Comparison of ENCODE assay signal across 10 cellular contexts in the genomic region with DNA sequence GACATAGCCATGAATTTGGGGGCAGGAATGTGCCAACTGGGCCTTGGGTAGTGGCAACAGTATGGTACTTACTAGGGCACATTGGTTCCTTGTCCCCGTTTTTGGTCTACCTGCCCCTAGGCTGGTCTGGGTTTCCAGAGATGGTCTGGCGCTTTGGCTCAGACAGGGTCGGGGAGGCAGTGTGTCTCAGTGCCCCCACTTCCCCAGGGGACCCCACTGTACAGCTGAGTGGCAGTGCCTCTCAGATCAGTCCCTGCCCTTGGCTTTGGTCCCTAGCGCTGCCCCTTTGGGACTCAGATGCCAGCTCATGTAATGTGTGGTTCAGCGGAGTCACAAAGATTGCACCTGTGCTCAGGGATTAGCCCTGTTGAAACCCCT. TPM values are rescaled to one million over a fixed set of nuclear protein-coding genes. Genes with fewer than 3 reads are reported as not detected.
DNase-seq lines count a peak whose midpoint lies in the region; TF ChIP-seq lines count a peak whose summit lies in the region.
"Had no signal": no experiment of that assay in that cellular context is flagged by ENCODE, and none has a peak within 500 bp of the region (broad histone marks: within the 10 kb centered on the region; RNA-seq: fewer than 3 reads in every experiment).

No MANE protein-coding gene starts in this region.

- no peak overlapping the region for H3K4me3 ChIP-seq in NT2/D1 (ENCODE audit: insufficient read length, low read depth)
- no peak overlapping the region for H3K4me3 ChIP-seq in hepatocyte
- H3K4me3 ChIP-seq in PC-9, result no peak overlapping the region

- H3K36me3 ChIP-seq in NT2/D1 (ENCODE audit: insufficient read depth, insufficient read length, low read length) (peaks cover 72% of the 10 kb centered on the region), hepatocyte (replicated peaks; ENCODE audit: insufficient read depth, low read depth) (no peaks in the 10 kb centered on the region), PC-9 (ENCODE audit: low read depth) (no peaks in the 10 kb centered on the region)

- POLR2A ChIA-PET in PC-9 (lab: Charles Lee; ENCODE audit: unreplicated experiment), result no interaction called here

- H3K27me3 ChIP-seq in NT2/D1 (ENCODE audit: insufficient read depth, insufficient read length) (no peaks in the 10 kb centered on the region), hepatocyte (no peaks in the 10 kb centered on the region), PC-9 (ENCODE audit: insufficient read depth, low read depth) (no peaks in the 10 kb centered on the region)

- H3K79me2 ChIP-seq in hepatocyte, result peaks cover 45% of the 10 kb centered on the region
- H3K79me2 ChIP-seq in PC-9 (ENCODE audit: low read depth), result peaks cover 41% of the 10 kb centered on the region

- peak overlapping the region; percentile 98 for H3K4me2 ChIP-seq in hepatocyte
- no peak overlapping the region for H3K4me2 ChIP-seq in PC-9

- CTCF ChIA-PET in PC-9 (lab: Charles Lee), result no interaction called here

- H3K9me3 ChIP-seq in NT2/D1 (ENCODE audit: insufficient read depth, low read length), result no peaks in the 10 kb centered on the region
- no peaks in the 10 kb centered on the region for H3K9me3 ChIP-seq in hepatocyte (ENCODE audit: low read depth)
- no peaks in the 10 kb centered on the region for H3K9me3 ChIP-seq in PC-9 (ENCODE audit: insufficient read depth, low read depth)

- DNase-seq in NT2/D1 (ENCODE audit: low read depth, low spot score) (no peak), hepatocyte (ENCODE audit: low spot score) (no peak), DMS79 (lab: John Stamatoyannopoulos, UW) (no peak), PC-9 (no peak)
- DNase-seq in central memory CD4-positive, alpha-beta T cell, result no peak
- DNase-seq: activated B cell treated with CpG ODN at 0.5 μM for 24 hours; cerebellar nuclear complex; NCI-H446; stimulated activated naive CD4-positive, alpha-beta T cell treated with Interleukin-2 at 50 U/mL for 16 hours had no signal

- 92% methylated on average over 5 of the region's 5 CpGs for WGBS in hepatocyte (ENCODE audit: low lambda C conversion rate, missing lambda C conversion rate)

- intact Hi-C loops in PC-9 (cut with micrococcal nuclease; ENCODE audit: unreplicated experiment), result no loop called here

- peaks cover 24% of the 10 kb centered on the region for H3F3A ChIP-seq in PC-9 (ENCODE audit: insufficient read depth, low read depth)

- no peaks in the 10 kb centered on the region for H3K9me2 ChIP-seq in hepatocyte (replicated peaks; ENCODE audit: insufficient read depth)
- no peaks in the 10 kb centered on the region for H3K9me2 ChIP-seq in PC-9 (ENCODE audit: insufficient read depth)

- H3K9ac ChIP-seq in NT2/D1 (ENCODE audit: insufficient read length, low read depth), result peak overlapping the region; percentile 16

- no peak for TF ChIP-seq CTCF in 22Rv1 (IDR thresholded peaks at IDR 0.05)
- TF ChIP-seq CTCF in hepatocyte (IDR thresholded peaks at IDR 0.05; ENCODE audit: poor library complexity), result no peak
- no peak for TF ChIP-seq CTCF in PC-9 (conservative IDR thresholded peaks at IDR 0.05)

- peaks cover 16% of the 10 kb centered on the region for H4K20me1 ChIP-seq in hepatocyte (ENCODE audit: insufficient read depth, poor library complexity, severe bottlenecking)
- 0 out of 2 replicates have a peak, but pooled peaks cover 4% of the 10 kb centered on the region for H4K20me1 ChIP-seq in PC-9 (ENCODE audit: insufficient read depth)

- H3K4me1 ChIP-seq in NT2/D1 (ENCODE audit: insufficient read depth, insufficient read length) (peaks cover 24% of the 10 kb centered on the region), hepatocyte (ENCODE audit: insufficient read depth) (peaks cover 19% of the 10 kb centered on the region), PC-9 (replicated peaks; ENCODE audit: insufficient read depth) (peaks cover 11% of the 10 kb centered on the region)

- no TSS peak for BruUV-seq in PC-9 (replicated peaks; lab: Mats Ljungman, UMichigan)

- H3K27ac ChIP-seq in 22Rv1 (peak overlapping the region; percentile 99; the same call in 1 of the 2 replicates), hepatocyte (no peak overlapping the region), PC-9 (no peak overlapping the region; the same call in 1 of the 2 replicates)

- no peak overlapping the region for H2AFZ ChIP-seq in hepatocyte
- H2AFZ ChIP-seq in PC-9, result no peak overlapping the region

RNA-seq across cellular contexts. Expression of a gene that starts 3.3 kb away (rescaled TPM):
- 75.6 and 115 TPM in 2 replicates for total RNA-seq in hepatocyte
- 81.0 and 82.1 TPM in 2 replicates for polyA plus RNA-seq in hepatocyte
- 115 and 129 TPM in 2 replicates for total RNA-seq in PC-9 (2021)

RNA-seq across cellular contexts. Expression of a gene that starts 3.6 kb away (rescaled TPM):
- total RNA-seq in hepatocyte (28.6 and 33.9 TPM in 2 replicates), PC-9 (2021) (45.7 and 60.6 TPM in 2 replicates)
- 70.5 and 76.6 TPM in 2 replicates for polyA plus RNA-seq in hepatocyte

RNA-seq across cellular contexts. Expression of a gene that starts 17.9 kb away (rescaled TPM):
- not detected in 2 replicates for total RNA-seq in hepatocyte
- polyA plus RNA-seq in hepatocyte, result not detected in 2 replicates
- not detected in 2 replicates for total RNA-seq in PC-9 (2021)
- total RNA-seq: activated B cell treated with CpG ODN at 0.5 μM for 24 hours had no signal

RNA-seq across cellular contexts. Expression of a gene that starts 25.4 kb away (rescaled TPM):
- 11.2 and 15.5 TPM in 2 replicates for total RNA-seq in hepatocyte
- 23.4 and 27.4 TPM in 2 replicates for polyA plus RNA-seq in hepatocyte
- 26.0 and 35.0 TPM in 2 replicates for total RNA-seq in PC-9 (2021)

RNA-seq across cellular contexts. Expression of a gene that starts 26.0 kb away (rescaled TPM):
- total RNA-seq in hepatocyte (80.8 and 91.8 TPM in 2 replicates), PC-9 (2021) (143 and 147 TPM in 2 replicates)
- polyA plus RNA-seq in hepatocyte, result 125 and 146 TPM in 2 replicates
